ENCODE assay signal across 1 cellular context in genomic region chr1:21312407-21312992, GRCh38.
TF ChIP-seq lines count a peak whose summit lies in the region.

No MANE protein-coding gene starts in this region.

TF ChIP-seq in HepG2, 621 proteins besides CTCF, POLR2A, EP300 and RAD21 (continued from another document and continues in another):
- TF ChIP-seq NR1H2 (CRISPR knock-in tag; IDR thresholded peaks at IDR 0.05; ENCODE audit: borderline replicate concordance, low read depth), result no peak
- TF ChIP-seq ZNF510 (CRISPR knock-in tag; IDR thresholded peaks at IDR 0.05; ENCODE audit: low read depth), result no peak
- no peak for TF ChIP-seq ZNF234 (CRISPR knock-in tag; conservative IDR thresholded peaks at IDR 0.05)
- TF ChIP-seq PCBP2 (optimal IDR thresholded peaks at IDR 0.05; ENCODE audit: low read depth, low read length, poor library complexity, severe bottlenecking), result no peak
- TF ChIP-seq ATF7 (IDR thresholded peaks at IDR 0.05), result no peak
- TF ChIP-seq ATF7 (CRISPR knock-in tag; IDR thresholded peaks at IDR 0.05), result no peak
- TF ChIP-seq ZNF280D (CRISPR knock-in tag; IDR thresholded peaks at IDR 0.05), result peak; percentile 81; the same call in 1 of the 2 replicates
- TF ChIP-seq ZNF619 (CRISPR knock-in tag; IDR thresholded peaks at IDR 0.05), result no peak
- TF ChIP-seq RERE (CRISPR knock-in tag; IDR thresholded peaks at IDR 0.05; ENCODE audit: low read depth), result no peak
- TF ChIP-seq NKX3-1 (CRISPR knock-in tag; IDR thresholded peaks at IDR 0.05), result no peak
- TF ChIP-seq KAT2B (IDR thresholded peaks at IDR 0.05; ENCODE audit: borderline replicate concordance, low read depth, low read length), result no peak
- no peak for TF ChIP-seq NFE2L2 (IDR thresholded peaks at IDR 0.05; ENCODE audit: low read length)
- no peak for TF ChIP-seq MTA1 (CRISPR knock-in tag; IDR thresholded peaks at IDR 0.05; ENCODE audit: borderline replicate concordance)
- TF ChIP-seq MNT (IDR thresholded peaks at IDR 0.05), result peak; percentile 89
- no peak for TF ChIP-seq KDM5B (CRISPR knock-in tag; IDR thresholded peaks at IDR 0.05; ENCODE audit: borderline replicate concordance)
- TF ChIP-seq DNMT3B (CRISPR knock-in tag; conservative IDR thresholded peaks at IDR 0.05), result no peak
- peak; percentile 53; the same call in 1 of the 2 replicates for TF ChIP-seq TBX2 (CRISPR knock-in tag; IDR thresholded peaks at IDR 0.05; ENCODE audit: borderline replicate concordance)
- no peak for TF ChIP-seq ZNF329 (CRISPR knock-in tag; IDR thresholded peaks at IDR 0.05; ENCODE audit: low read depth)
- no peak for TF ChIP-seq FOXP1 (IDR thresholded peaks at IDR 0.05)
- TF ChIP-seq FOXP1 (CRISPR knock-in tag; IDR thresholded peaks at IDR 0.05), result peak; percentile 70
- TF ChIP-seq MIER2 (CRISPR knock-in tag; IDR thresholded peaks at IDR 0.05), result 0 out of 2 replicates have a peak, but pooled peaks have one; percentile 15
- TF ChIP-seq NONO (IDR thresholded peaks at IDR 0.05), result no peak
- no peak for TF ChIP-seq NONO (CRISPR knock-in tag; conservative IDR thresholded peaks at IDR 0.05)
- TF ChIP-seq TEAD3 (CRISPR knock-in tag; optimal IDR thresholded peaks at IDR 0.05; ENCODE audit: borderline replicate concordance), result peak; percentile 49
- no peak for TF ChIP-seq ZMYM4 (CRISPR knock-in tag; IDR thresholded peaks at IDR 0.05)
- TF ChIP-seq KDM4B (CRISPR knock-in tag; IDR thresholded peaks at IDR 0.05), result 0 out of 2 replicates have a peak, but pooled peaks have one; percentile 38
- no peak for TF ChIP-seq ZNF75D (CRISPR knock-in tag; IDR thresholded peaks at IDR 0.05; ENCODE audit: borderline replicate concordance)
- no peak for TF ChIP-seq RELA (CRISPR knock-in tag; IDR thresholded peaks at IDR 0.05)
- TF ChIP-seq ZFYVE20 (CRISPR knock-in tag; IDR thresholded peaks at IDR 0.05; ENCODE audit: borderline replicate concordance, low read depth), result no peak
- no peak for TF ChIP-seq TCF12 (IDR thresholded peaks at IDR 0.05)
- TF ChIP-seq TCF12 (CRISPR knock-in tag; IDR thresholded peaks at IDR 0.05), result no peak
- TF ChIP-seq SCMH1 (CRISPR knock-in tag; IDR thresholded peaks at IDR 0.05; ENCODE audit: borderline replicate concordance), result no peak
- no peak for TF ChIP-seq ZNF101 (CRISPR knock-in tag; IDR thresholded peaks at IDR 0.05; ENCODE audit: borderline replicate concordance, low read depth)
- TF ChIP-seq ZNF446 (CRISPR knock-in tag; IDR thresholded peaks at IDR 0.05), result no peak
- no peak for TF ChIP-seq ZMAT3 (CRISPR knock-in tag; conservative IDR thresholded peaks at IDR 0.05)
- peak; percentile 100 for TF ChIP-seq SAP130 (CRISPR knock-in tag; IDR thresholded peaks at IDR 0.05; ENCODE audit: low read depth)
- peak; percentile 75; the same call in 1 of the 2 replicates for TF ChIP-seq ZNF460 (CRISPR knock-in tag; IDR thresholded peaks at IDR 0.05; ENCODE audit: borderline replicate concordance)
- TF ChIP-seq ZNF598 (CRISPR knock-in tag; IDR thresholded peaks at IDR 0.05; ENCODE audit: borderline replicate concordance), result no peak
- TF ChIP-seq PHF5A (CRISPR knock-in tag; IDR thresholded peaks at IDR 0.05; ENCODE audit: low read depth, unreplicated experiment), result no peak
- no peak for TF ChIP-seq ZNF773 (CRISPR knock-in tag; IDR thresholded peaks at IDR 0.05; ENCODE audit: borderline replicate concordance)
- TF ChIP-seq HDAC1 (CRISPR knock-in tag; IDR thresholded peaks at IDR 0.05), result peak; percentile 83
- no peak for TF ChIP-seq FLYWCH1 (CRISPR knock-in tag; IDR thresholded peaks at IDR 0.05)
- TF ChIP-seq ZNF674 (CRISPR knock-in tag; IDR thresholded peaks at IDR 0.05; ENCODE audit: low read depth), result no peak
- no peak for TF ChIP-seq RAD51 (IDR thresholded peaks at IDR 0.05; ENCODE audit: borderline replicate concordance)
- no peak for TF ChIP-seq ZNF292 (CRISPR knock-in tag; IDR thresholded peaks at IDR 0.05; ENCODE audit: borderline replicate concordance, low read depth)
- no peak for TF ChIP-seq RBFOX2 (IDR thresholded peaks at IDR 0.05; ENCODE audit: low read depth, low read length)
- no peak for TF ChIP-seq ARID3A (IDR thresholded peaks at IDR 0.05; ENCODE audit: low read depth, low read length)
- TF ChIP-seq, protein P1, sequence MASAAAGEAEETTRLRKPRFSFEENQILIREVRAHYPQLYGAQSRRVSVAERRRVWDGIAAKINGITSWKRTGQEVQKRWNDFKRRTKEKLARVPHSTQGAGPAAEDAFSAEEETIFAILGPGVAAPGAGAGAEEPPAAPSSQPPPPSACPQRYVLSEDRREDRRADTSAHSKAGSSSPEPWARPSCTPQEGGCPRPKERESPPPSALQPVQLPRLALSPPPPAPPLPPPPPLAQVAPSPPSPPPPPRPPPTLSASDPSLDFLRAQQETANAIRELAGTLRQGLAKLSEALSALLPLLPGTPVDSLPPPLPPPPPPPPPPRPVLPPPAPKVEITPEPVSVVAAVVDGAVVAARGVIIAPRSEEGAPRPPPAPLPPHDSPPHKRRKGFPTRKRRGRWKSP (CRISPR knock-in tag; IDR thresholded peaks at IDR 0.05), result peak; percentile 30; the same call in 1 of the 2 replicates
- no peak for TF ChIP-seq TBP (CRISPR knock-in tag; IDR thresholded peaks at IDR 0.05)
- peak; percentile 72; the same call in 1 of the 2 replicates for TF ChIP-seq MIER3 (CRISPR knock-in tag; IDR thresholded peaks at IDR 0.05; ENCODE audit: borderline replicate concordance)
- TF ChIP-seq ARNT2 (CRISPR knock-in tag; IDR thresholded peaks at IDR 0.05; ENCODE audit: low read depth), result 0 out of 2 replicates have a peak, but pooled peaks have one; percentile 39
- TF ChIP-seq HMGXB4 (CRISPR knock-in tag; IDR thresholded peaks at IDR 0.05; ENCODE audit: borderline replicate concordance in 1 of 2, low read depth in 1 of 2), result 0 out of 4 replicates have a peak, but pooled peaks of 1 of the 2 experiments have one; percentile 18
- TF ChIP-seq SIX4 (CRISPR knock-in tag; IDR thresholded peaks at IDR 0.05), result no peak
- TF ChIP-seq IRF1 (CRISPR knock-in tag; IDR thresholded peaks at IDR 0.05; ENCODE audit: low read depth), result no peak
- TF ChIP-seq BATF2 (CRISPR knock-in tag; IDR thresholded peaks at IDR 0.05), result no peak
- no peak for TF ChIP-seq SP1 (IDR thresholded peaks at IDR 0.05)
- TF ChIP-seq SP1 (CRISPR knock-in tag; IDR thresholded peaks at IDR 0.05), result 0 out of 2 replicates have a peak, but pooled peaks have one; percentile 14
- no peak for TF ChIP-seq TAF1 (CRISPR knock-in tag; IDR thresholded peaks at IDR 0.05)
